Comparison of ENCODE assay signal across 8 cellular contexts in the genomic region with DNA sequence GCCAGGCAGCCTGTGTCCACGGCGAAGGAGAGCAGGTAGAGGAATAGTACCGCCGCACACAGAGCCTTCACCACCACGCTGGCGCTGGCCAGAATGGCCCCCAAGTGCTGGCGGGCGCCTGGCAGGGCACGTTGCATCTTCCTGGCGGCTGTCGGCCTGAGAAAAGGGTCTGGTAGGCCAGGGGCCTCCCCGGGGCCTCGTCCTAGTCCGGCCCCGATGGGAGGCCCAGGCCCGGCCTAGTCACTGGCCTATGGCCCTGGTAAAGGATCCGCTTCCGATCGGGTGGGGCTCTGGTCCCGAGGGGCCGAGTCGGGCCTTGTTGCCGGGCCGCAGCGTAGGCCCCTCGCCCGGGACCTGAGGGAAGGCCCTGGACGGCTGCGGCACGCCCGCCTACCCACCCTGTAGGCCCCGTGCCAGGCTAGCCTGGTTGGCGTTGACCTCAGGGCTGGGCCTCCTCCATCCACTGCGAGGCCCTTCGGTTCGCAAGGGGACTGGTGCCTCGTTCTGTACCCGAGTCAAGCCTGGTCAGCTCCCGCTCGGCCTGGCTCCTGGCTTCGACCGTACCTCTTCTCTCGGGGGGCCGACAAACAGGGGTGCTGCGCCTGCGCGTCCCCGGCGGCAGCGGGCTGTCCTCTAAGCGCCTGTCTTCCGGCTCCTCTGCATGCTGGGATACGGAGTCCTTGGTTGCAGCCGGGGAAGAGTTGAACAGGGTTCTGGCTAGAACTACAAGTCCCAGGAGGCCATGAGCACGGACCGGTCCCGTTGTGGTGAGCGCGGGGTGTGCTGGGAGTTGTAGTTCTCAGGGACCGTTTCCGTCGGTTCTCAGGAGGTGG.
A peak's percentile ranks its signal among the peaks of the same experiment; 100 is the strongest.
DNase-seq lines count a peak whose midpoint lies in the region; ATAC-seq and FAIRE-seq lines count a peak whose summit lies in the region.

Gene TMEM115, minus strand, starts transcription at position 595 of the 833 bp plus-strand sequence. Its CDS starts 458 bp downstream, at position 137.

- H3K4me3 Mint-ChIP-seq in effector memory CD8-positive, alpha-beta T cell = peak within 1 kb of the TSS; percentile 93 to 97

- ATAC-seq in GM21367 (IDR thresholded peaks at IDR 0.05; ENCODE audit: unreplicated experiment) = peak; percentile 98
- ATAC-seq in effector memory CD8-positive, alpha-beta T cell (replicated peaks) = peak; percentile 100

- H3K27me3 Mint-ChIP-seq in effector memory CD8-positive, alpha-beta T cell = no peaks in the 10 kb centered on the region

- H3K4me1 Mint-ChIP-seq in effector memory CD8-positive, alpha-beta T cell (ENCODE audit: low read depth in 2 of 2) = peaks cover 34 to 45% of the 10 kb centered on the region in 2 donors

- DNase-seq in COLO829 (ENCODE audit: low spot score) (peak; percentile 99), HTR-8/SVneo (ENCODE audit: insufficient read length, low spot score) (peak; percentile 99), NOMO-1 treated with dmso at 0.1 percent for 144 hours (lab: John Stamatoyannopoulos, UW; ENCODE audit: unreplicated experiment) (peak; percentile 95), medulla oblongata (ENCODE audit: extremely low spot score) (peak; percentile 100)
- DNase-seq in activated CD8-positive, alpha-beta memory T cell treated with anti-CD3 and anti-CD28 coated beads for 48 hours (ENCODE audit: low read depth in 2 of 3, low spot score in 2 of 3) = peak; percentile 76 to 87 (median 81)
- peak; percentile 91 to 93 (median 91) for DNase-seq in effector memory CD8-positive, alpha-beta T cell
- peak; percentile 91 for DNase-seq in stimulated activated CD8-positive, alpha-beta memory T cell treated with anti-CD3 and anti-CD28 coated beads, Interleukin-12 subunit alpha, Interleukin-12 subunit beta, amount 100 ng/mL, for 1 hour (ENCODE audit: low read depth)

- no peaks in the 10 kb centered on the region for H3K9me3 Mint-ChIP-seq in effector memory CD8-positive, alpha-beta T cell

- FAIRE-seq in HTR-8/SVneo (lab: Jason Lieb, UNC) = peak; percentile 99

- peaks cover 16% of the 10 kb centered on the region for H3K36me3 Mint-ChIP-seq in effector memory CD8-positive, alpha-beta T cell (ENCODE audit: insufficient read depth)

- H3K27ac Mint-ChIP-seq in effector memory CD8-positive, alpha-beta T cell = peak within 1 kb of the TSS; percentile 95 to 97

Comparison
In these comparisons a context has a peak if more than half of its experiments do, and no peak if none do; other contexts are left out.
1. Peak in every context shown above with its lines: DNase-seq and ATAC-seq.